Comparison of ENCODE assay signal across 1 cellular context in genomic region chr3:111732248-111732879, GRCh38.
A peak's percentile ranks its signal among the peaks of the same experiment; 100 is the strongest.
TF ChIP-seq lines count a peak whose summit lies in the region.

No MANE protein-coding gene starts in this region.

TF ChIP-seq in HepG2, 621 proteins besides CTCF, POLR2A, EP300 and RAD21 (continued from another document and continues in another):
- 0 out of 2 replicates have a peak, but pooled peaks have one; percentile 23 for TF ChIP-seq DMAP1 (CRISPR knock-in tag; IDR thresholded peaks at IDR 0.05)
- TF ChIP-seq GLI4 (CRISPR knock-in tag; IDR thresholded peaks at IDR 0.05; ENCODE audit: borderline replicate concordance): no peak
- TF ChIP-seq CEBPB (IDR thresholded peaks at IDR 0.05; ENCODE audit: borderline replicate concordance, low read depth, low read length): no peak
- no peak for TF ChIP-seq ZNF282 (IDR thresholded peaks at IDR 0.05; ENCODE audit: partially characterized antibody)
- no peak for TF ChIP-seq KDM4B (CRISPR knock-in tag; IDR thresholded peaks at IDR 0.05)
- TF ChIP-seq ISX (CRISPR knock-in tag; conservative IDR thresholded peaks at IDR 0.05): no peak
- no peak for TF ChIP-seq ZBTB46 (CRISPR knock-in tag; IDR thresholded peaks at IDR 0.05; ENCODE audit: borderline replicate concordance)
- peak; percentile 58 for TF ChIP-seq XRCC5 (optimal IDR thresholded peaks at IDR 0.05; ENCODE audit: low read length)
- 0 out of 2 replicates have a peak, but pooled peaks have one; percentile 42 for TF ChIP-seq KAT7 (CRISPR knock-in tag; IDR thresholded peaks at IDR 0.05; ENCODE audit: borderline replicate concordance)
- peak; percentile 15; the same call in 1 of the 2 replicates for TF ChIP-seq MIER2 (CRISPR knock-in tag; IDR thresholded peaks at IDR 0.05)
- no peak for TF ChIP-seq UBTF (CRISPR knock-in tag; IDR thresholded peaks at IDR 0.05)
- no peak for TF ChIP-seq SP4 (CRISPR knock-in tag; IDR thresholded peaks at IDR 0.05)
- 0 out of 2 replicates have a peak, but pooled peaks have one; percentile 40 for TF ChIP-seq ZSCAN9 (CRISPR knock-in tag; IDR thresholded peaks at IDR 0.05; ENCODE audit: borderline replicate concordance)
- 0 out of 2 replicates have a peak, but pooled peaks have one; percentile 50 for TF ChIP-seq FOXC1 (CRISPR knock-in tag; IDR thresholded peaks at IDR 0.05; ENCODE audit: borderline replicate concordance)
- TF ChIP-seq ZNF292 (CRISPR knock-in tag; IDR thresholded peaks at IDR 0.05; ENCODE audit: borderline replicate concordance, low read depth): peak; percentile 99
- no peak for TF ChIP-seq DR1 (CRISPR knock-in tag; IDR thresholded peaks at IDR 0.05)
- TF ChIP-seq ZSCAN30 (CRISPR knock-in tag; IDR thresholded peaks at IDR 0.05): no peak
- TF ChIP-seq TEAD3 (CRISPR knock-in tag; optimal IDR thresholded peaks at IDR 0.05; ENCODE audit: borderline replicate concordance): peak; percentile 60
- no peak for TF ChIP-seq SPEN (CRISPR knock-in tag; IDR thresholded peaks at IDR 0.05; ENCODE audit: low read depth)
- no peak for TF ChIP-seq SATB2 (CRISPR knock-in tag; IDR thresholded peaks at IDR 0.05)
- TF ChIP-seq ZNF891 (CRISPR knock-in tag; IDR thresholded peaks at IDR 0.05): no peak
- TF ChIP-seq ZNF296 (CRISPR knock-in tag; conservative IDR thresholded peaks at IDR 0.05): no peak
- no peak for TF ChIP-seq ZNF160 (CRISPR knock-in tag; IDR thresholded peaks at IDR 0.05)
- TF ChIP-seq ZNF546 (CRISPR knock-in tag; conservative IDR thresholded peaks at IDR 0.05): no peak
- no peak for TF ChIP-seq PHF21A (CRISPR knock-in tag; IDR thresholded peaks at IDR 0.05)
- no peak for TF ChIP-seq NPAS2 (CRISPR knock-in tag; IDR thresholded peaks at IDR 0.05; ENCODE audit: borderline replicate concordance)
- TF ChIP-seq TBP (CRISPR knock-in tag; IDR thresholded peaks at IDR 0.05): no peak
- no peak for TF ChIP-seq ZBED4 (CRISPR knock-in tag; IDR thresholded peaks at IDR 0.05; ENCODE audit: borderline replicate concordance)
- TF ChIP-seq PHF8 (CRISPR knock-in tag; IDR thresholded peaks at IDR 0.05): peak; percentile 45
- no peak; the same call in 1 of the 2 replicates for TF ChIP-seq FOXK1 (CRISPR knock-in tag; IDR thresholded peaks at IDR 0.05; ENCODE audit: borderline replicate concordance, low read depth)
- no peak for TF ChIP-seq MAZ (IDR thresholded peaks at IDR 0.05; ENCODE audit: borderline replicate concordance, low read depth, low read length)
- no peak for TF ChIP-seq MAZ (CRISPR knock-in tag; IDR thresholded peaks at IDR 0.05; ENCODE audit: low read depth)
- TF ChIP-seq ZNF10 (CRISPR knock-in tag; IDR thresholded peaks at IDR 0.05; ENCODE audit: borderline replicate concordance, low read depth): no peak
- 0 out of 2 replicates have a peak, but pooled peaks have one; percentile 43 for TF ChIP-seq MLX (CRISPR knock-in tag; IDR thresholded peaks at IDR 0.05)
- TF ChIP-seq CAMTA2 (CRISPR knock-in tag; IDR thresholded peaks at IDR 0.05; ENCODE audit: borderline replicate concordance): no peak
- 0 out of 2 replicates have a peak, but pooled peaks have one; percentile 19 for TF ChIP-seq ARNT2 (CRISPR knock-in tag; IDR thresholded peaks at IDR 0.05; ENCODE audit: low read depth)
- peak; percentile 43; the same call in 1 of the 2 replicates for TF ChIP-seq HBP1 (CRISPR knock-in tag; IDR thresholded peaks at IDR 0.05; ENCODE audit: low read depth)
- 0 out of 2 replicates have a peak, but pooled peaks have one; percentile 36 for TF ChIP-seq MXD3 (CRISPR knock-in tag; IDR thresholded peaks at IDR 0.05)
- TF ChIP-seq THAP8 (CRISPR knock-in tag; IDR thresholded peaks at IDR 0.05; ENCODE audit: borderline replicate concordance): no peak
- TF ChIP-seq HNF4A (CRISPR knock-in tag; IDR thresholded peaks at IDR 0.05): peak; percentile 42; the same call in 1 of the 2 replicates
- no peak for TF ChIP-seq MTERF4 (CRISPR knock-in tag; IDR thresholded peaks at IDR 0.05)
- no peak for TF ChIP-seq NFIB (CRISPR knock-in tag; IDR thresholded peaks at IDR 0.05; ENCODE audit: borderline replicate concordance)
- 0 out of 4 replicates have a peak, but pooled peaks of 1 of the 2 experiments have one; percentile 3 for TF ChIP-seq HMGXB4 (CRISPR knock-in tag; IDR thresholded peaks at IDR 0.05; ENCODE audit: borderline replicate concordance in 1 of 2, low read depth in 1 of 2)
- peak in 1 of 2 experiments; percentile 35; a peak in 1 of 4 replicates for TF ChIP-seq KLF16 (CRISPR knock-in tag; IDR thresholded peaks at IDR 0.05)
- TF ChIP-seq ATF4 (CRISPR knock-in tag; IDR thresholded peaks at IDR 0.05): no peak
- TF ChIP-seq HNRNPL (IDR thresholded peaks at IDR 0.05; ENCODE audit: low read depth, low read length): no peak
